In genomic region chr4:117796677-117797076, GRCh38 we compare ENCODE assay signal across 27 cellular contexts.
DNase-seq lines count a peak whose midpoint lies in the region; ATAC-seq, FAIRE-seq and TF ChIP-seq lines count a peak whose summit lies in the region.
"Had no signal": no experiment of that assay in that cellular context is flagged by ENCODE, and none has a peak within 500 bp of the region (broad histone marks: within the 10 kb centered on the region; RNA-seq: fewer than 3 reads in every experiment).

No MANE protein-coding gene starts in this region.

- dilution Hi-C loops in keratinocyte (cut with MboI; ENCODE audit: extremely low pct_ligation_motif_present, low sequenced_read_pairs) = no loop called here

- H3K27me3 ChIP-seq in keratinocyte (ENCODE audit: control insufficient read depth, extremely low read depth, insufficient read depth, low read length) = no peaks in the 10 kb centered on the region
- H3K27me3 ChIP-seq: brain microvascular endothelial cell, colonic mucosa, esophagus muscularis mucosa, gastrocnemius medialis, ovary, suprapubic skin had no signal

- no peak for TF ChIP-seq CTCF in keratinocyte (optimal IDR thresholded peaks at IDR 0.05 in 1 of 3, IDR thresholded peaks at IDR 0.05 in 1 of 3, conservative IDR thresholded peaks at IDR 0.05 in 1 of 3; ENCODE audit: extremely low read depth in 1 of 3, insufficient read depth in 2 of 3, low read length in 3 of 3)

- FAIRE-seq in keratinocyte (lab: Jason Lieb, UNC) = peak; percentile 36
- FAIRE-seq: HTR-8/SVneo had no signal

- no peaks in the 10 kb centered on the region for H3K9me3 ChIP-seq in keratinocyte (ENCODE audit: control insufficient read depth, low read depth, low read length)
- H3K9me3 ChIP-seq: colonic mucosa, esophagus muscularis mucosa, gastrocnemius medialis, ovary, suprapubic skin had no signal

- ATAC-seq in GM18858 (IDR thresholded peaks at IDR 0.05; ENCODE audit: unreplicated experiment) = no peak
- ATAC-seq: gastrocnemius medialis; stimulated activated naive B cell treated with anti-CD40 and anti-IgM and Interleukin-4, amounts not matched to agents 10 μg/mL and 1 μg/mL and 100 μg/mL, for 72 hours had no signal

- no peak overlapping the region for H3K27ac ChIP-seq in keratinocyte (ENCODE audit: control insufficient read depth, insufficient read depth, low read length)
- H3K27ac ChIP-seq: brain microvascular endothelial cell, colonic mucosa, esophagus muscularis mucosa, gastrocnemius medialis, GM23248, ovary, suprapubic skin had no signal

- H3K9ac ChIP-seq in keratinocyte (ENCODE audit: control insufficient read depth, extremely low read depth, insufficient read depth, low read length) = no peak overlapping the region
- H3K9ac ChIP-seq: GM23248 had no signal

- no peaks in the 10 kb centered on the region for H3K9me1 ChIP-seq in keratinocyte (ENCODE audit: control insufficient read depth, extremely low read depth, insufficient read depth, low read length)

- H2AFZ ChIP-seq in keratinocyte (ENCODE audit: control insufficient read depth, low read length) = peak overlapping the region; percentile 26
- H2AFZ ChIP-seq: GM23248 had no signal

- no peak overlapping the region for H3K4me3 ChIP-seq in keratinocyte (ENCODE audit: control insufficient read depth in 2 of 3, extremely low read depth in 1 of 3, insufficient read depth in 2 of 3, low read depth in 1 of 3, low read length in 3 of 3)
- H3K4me3 ChIP-seq: colonic mucosa, esophagus muscularis mucosa, gastrocnemius medialis, GM23248, ovary, suprapubic skin had no signal

- no peaks in the 10 kb centered on the region for H3K36me3 ChIP-seq in keratinocyte (ENCODE audit: control insufficient read depth in 2 of 2, extremely low read depth in 1 of 2, insufficient read depth in 2 of 2, low read length in 2 of 2)
- H3K36me3 ChIP-seq: brain microvascular endothelial cell, colonic mucosa, esophagus muscularis mucosa, gastrocnemius medialis, ovary, suprapubic skin had no signal

- no peaks in the 10 kb centered on the region for H4K20me1 ChIP-seq in keratinocyte (ENCODE audit: control insufficient read depth, extremely low read depth, insufficient read depth, low read length)

- H3K79me2 ChIP-seq in keratinocyte (ENCODE audit: control insufficient read depth, insufficient read depth, low read length) = no peaks in the 10 kb centered on the region

- peak; percentile 7 for DNase-seq in COLO829 (ENCODE audit: low spot score)
- peak; percentile 2 for DNase-seq in ELR (ENCODE audit: low read depth)
- peak; percentile 91 for DNase-seq in NCI-H69 (lab: John Stamatoyannopoulos, UW)
- no peak for DNase-seq in keratinocyte (ENCODE audit: low read depth, low spot score)
- DNase-seq in AML-193 (lab: John Stamatoyannopoulos, UW) = no peak
- DNase-seq in epidermal melanocyte (ENCODE audit: insufficient read length, low spot score) = no peak
- DNase-seq: activated CD4-positive, alpha-beta T cell treated with anti-CD3 and anti-CD28 coated beads for 4 hours; activated CD8-positive, alpha-beta memory T cell treated with anti-CD3 and anti-CD28 coated beads for 24 hours; activated T-cell treated with anti-CD3 and anti-CD28 coated beads, Interleukin-2, amount 50 U/mL, for 1 hour; brain microvascular endothelial cell; colonic mucosa; DMS 273 treated with DMSO at 0.1 percent for 48 hours; effector memory CD4-positive, alpha-beta T cell; gastrocnemius medialis; GM23248; KG1; NCI-H2029 treated with DMSO at 0.1 percent for 48 hours; NCI-H510A treated with DMSO at 0.1 percent for 48 hours; ovary; RPMI8226; stimulated activated CD4-positive, alpha-beta T cell treated with anti-CD3 and anti-CD28 coated beads, Interleukin-4, amount 100 ng/mL, for 1 hour; stimulated activated naive B cell treated with anti-CD40 and anti-IgM and Interleukin-4, amounts not matched to agents 10 μg/mL and 1 μg/mL and 100 μg/mL, for 72 hours; T-helper 2 cell had no signal

- H3K4me1 ChIP-seq in keratinocyte (ENCODE audit: control insufficient read depth, extremely low read depth, insufficient read depth, low read length) = peaks cover 12% of the 10 kb centered on the region
- H3K4me1 ChIP-seq: colonic mucosa, esophagus muscularis mucosa, gastrocnemius medialis, suprapubic skin had no signal

- H3K4me2 ChIP-seq in keratinocyte (ENCODE audit: control insufficient read depth, extremely low read depth, insufficient read depth, low read depth, low read length) = no peak overlapping the region

Comparison
In these comparisons a context has a peak if more than half of its experiments do, and no peak if none do; other contexts are left out.
1. DNase-seq: peak in COLO829 (single experiment), ELR (single experiment) and NCI-H69 (single experiment); none in keratinocyte (single experiment), AML-193 (0 of 2) and epidermal melanocyte (single experiment).